Comparison of ENCODE assay signal across 19 cellular contexts in genomic region chr5:123524146-123524545, GRCh38.
"Had no signal": no experiment of that assay in that cellular context is flagged by ENCODE, and none has a peak within 500 bp of the region (broad histone marks: within the 10 kb centered on the region; RNA-seq: fewer than 3 reads in every experiment).

No MANE protein-coding gene starts in this region.

- ATAC-seq: foreskin keratinocyte had no signal

- H3K27ac ChIP-seq: coronary artery, foreskin keratinocyte, hepatocyte, lower lobe of right lung, neutrophil, sigmoid colon, skin epidermis, suprapubic skin, thyroid gland had no signal

- H3K27ac Mint-ChIP-seq: endodermal cell had no signal

- DNase-seq: central memory CD4-positive, alpha-beta T cell; effector CD4-positive, alpha-beta T cell; endodermal cell; erythroblast; foreskin keratinocyte; lower lobe of right lung; mesenchymal stem cell; midbrain; posterior cingulate gyrus; sigmoid colon; stimulated activated naive CD4-positive, alpha-beta T cell treated with Interleukin-2 at 50 U/mL for 16 hours; thyroid gland; upper lobe of left lung had no signal

- H3K27me3 ChIP-seq: foreskin keratinocyte, hepatocyte, neutrophil, sigmoid colon, suprapubic skin, thyroid gland, upper lobe of left lung had no signal

- H2AFZ ChIP-seq: hepatocyte had no signal

- H3K4me3 ChIP-seq: coronary artery, hepatocyte, lower lobe of right lung, sigmoid colon, skin epidermis, suprapubic skin, thyroid gland, upper lobe of left lung had no signal

- FAIRE-seq: endothelial cell of umbilical vein had no signal

- H3K9me3 ChIP-seq: lower lobe of right lung, neutrophil, sigmoid colon, suprapubic skin, thyroid gland, upper lobe of left lung had no signal

- H3K4me3 Mint-ChIP-seq: endodermal cell had no signal

- H3K36me3 ChIP-seq: lower lobe of right lung, neutrophil, sigmoid colon, suprapubic skin, thyroid gland, upper lobe of left lung had no signal

- H3K4me2 ChIP-seq: hepatocyte had no signal
